ENCODE assay signal across 8 cellular contexts in genomic region chr20:5191829-5192569, GRCh38.
DNase-seq lines count a peak whose midpoint lies in the region; ATAC-seq and TF ChIP-seq lines count a peak whose summit lies in the region.

No MANE protein-coding gene starts in this region.

- WGBS in testis, 2 donors, result 51% methylated on average over 9 of the region's 9 CpGs

- H3K36me3 ChIP-seq in HAP-1 (replicated peaks) (peaks cover 10% of the 10 kb centered on the region; the same call in 1 of the 2 replicates), lower lobe of right lung (peaks cover 79% of the 10 kb centered on the region), testis (ENCODE audit: low read depth, missing control alignments) (no peaks in the 10 kb centered on the region)

- TF ChIP-seq POLR2A in testis (IDR thresholded peaks at IDR 0.05), result no peak

- H3K27me3 ChIP-seq in HAP-1 (ENCODE audit: low read depth) (no peaks in the 10 kb centered on the region), dorsolateral prefrontal cortex (no peaks in the 10 kb centered on the region), lower lobe of right lung (ENCODE audit: low read depth) (no peaks in the 10 kb centered on the region), testis (no peaks in the 10 kb centered on the region)

- no peaks in the 10 kb centered on the region for H3K9me3 ChIP-seq in HAP-1
- H3K9me3 ChIP-seq in lower lobe of right lung, result no peaks in the 10 kb centered on the region
- H3K9me3 ChIP-seq in testis, result no peaks in the 10 kb centered on the region

- H3K4me1 ChIP-seq in HAP-1 (no peaks in the 10 kb centered on the region), lower lobe of right lung (no peaks in the 10 kb centered on the region), testis (peaks cover 6% of the 10 kb centered on the region)

- peak overlapping the region in 57 of 59 donors; percentile 34 to 93 (median 80) for H3K27ac ChIP-seq in dorsolateral prefrontal cortex
- H3K27ac ChIP-seq in lower lobe of right lung, result peak overlapping the region; percentile 46
- peak overlapping the region; percentile 51 to 73 for H3K27ac ChIP-seq in testis

- in situ Hi-C loops in HAP-1 (cut with MboI; ENCODE audit: low sequenced_read_pairs), result no loop called here

- peak; percentile 73 to 95 (median 87) for TF ChIP-seq CTCF in dorsolateral prefrontal cortex (IDR thresholded peaks at IDR 0.05 in 54 of 56, conservative IDR thresholded peaks at IDR 0.05 in 2 of 56; ENCODE audit: low read depth in 1 of 56, partially characterized antibody in 56 of 56)
- TF ChIP-seq CTCF in lower lobe of right lung (IDR thresholded peaks at IDR 0.05), result peak; percentile 72
- TF ChIP-seq CTCF in testis (IDR thresholded peaks at IDR 0.05), result peak; percentile 65 to 77 (median 69)

- H3K4me3 ChIP-seq in HAP-1 (no peak overlapping the region), dorsolateral prefrontal cortex (peak overlapping the region in 1 of 59 donors; percentile 31), lower lobe of right lung (no peak overlapping the region), testis (no peak overlapping the region)

- DNase-seq in EH (ENCODE audit: low read depth) (peak; percentile 79), HAP-1 (ENCODE audit: low spot score in 2 of 2) (peak; percentile 39 to 61), NCI-H2081 (lab: John Stamatoyannopoulos, UW) (peak; percentile 47 to 67), UCSD-AML1 (lab: John Stamatoyannopoulos, UW; ENCODE audit: unreplicated experiment) (peak; percentile 36), dorsolateral prefrontal cortex (peak in 2 of 10 donors; percentile 55 to 56), lower lobe of right lung (no peak), testis (peak; percentile 49)

- intact Hi-C loops in dorsolateral prefrontal cortex (cut with DNase I) (loop anchor here (1.0 kb wide), 1 partner anchor 66 kb away; no protein-coding TSS in a partner anchor), lower lobe of right lung (cut with DNase I) (loop anchor here (10.0 kb wide), 1 partner anchor 67 kb away; the partner anchor contains the start of gene CDS2), testis (cut with DNase I; ENCODE audit: low total_unique reads) (loop anchor here (5.0 kb wide), 1 partner anchor 65 kb away; the partner anchor contains the start of gene CDS2)

- ATAC-seq in lower lobe of right lung, result peak; percentile 82 to 85
- no peak for ATAC-seq in HG02763 (IDR thresholded peaks at IDR 0.05; ENCODE audit: unreplicated experiment)
